Comparison of ENCODE assay signal across 16 cellular contexts in genomic region chr10:101512741-101513140, GRCh38.
DNase-seq lines count a peak whose midpoint lies in the region; ATAC-seq, FAIRE-seq and TF ChIP-seq lines count a peak whose summit lies in the region.
"Had no signal": no experiment of that assay in that cellular context is flagged by ENCODE, and none has a peak within 500 bp of the region (broad histone marks: within the 10 kb centered on the region; RNA-seq: fewer than 3 reads in every experiment).

No MANE protein-coding gene starts in this region.

- FAIRE-seq in bronchial epithelial cell (lab: Jason Lieb, UNC): no peak
- FAIRE-seq: A549 had no signal

- H3K36me3 ChIP-seq in bronchial epithelial cell (ENCODE audit: control insufficient read depth, insufficient read depth, low read length): no peaks in the 10 kb centered on the region

- peak; percentile 15 for DNase-seq in NCI-H2029 (lab: John Stamatoyannopoulos, UW)
- DNase-seq in NCI-H2029 treated with DMSO at 0.1 percent for 48 hours (lab: John Stamatoyannopoulos, UW): no peak
- DNase-seq in LHCN-M2 (ENCODE audit: low read depth): peak; percentile 52
- peak; percentile 64 for DNase-seq in bronchial epithelial cell (ENCODE audit: low read depth)
- DNase-seq in myocyte (ENCODE audit: low read depth): peak; percentile 63
- no peak for DNase-seq in middle frontal gyrus (ENCODE audit: extremely low spot score, low spot score)
- DNase-seq: activated gamma-delta T cell, foreskin melanocyte, H7, KG1, NCI-H187 treated with DMSO at 0.1 percent for 48 hours, nucleus accumbens had no signal

- no peaks in the 10 kb centered on the region for H3K27me3 ChIP-seq in bronchial epithelial cell (ENCODE audit: control insufficient read depth, insufficient read depth, low read length)
- H3K27me3 ChIP-seq: ascending aorta had no signal

- no peak for ATAC-seq in activated CD4-positive, CD25-positive, alpha-beta regulatory T cell treated with anti-CD3 and anti-CD28 coated beads, Interleukin-2, amount 50 U/mL, for 24 hours
- ATAC-seq in GM18519 (IDR thresholded peaks at IDR 0.05; ENCODE audit: low FRiP score, unreplicated experiment): no peak
- ATAC-seq: A549 had no signal

- no peak for TF ChIP-seq CTCF in bronchial epithelial cell (IDR thresholded peaks at IDR 0.05; ENCODE audit: insufficient read depth, low read length, severe bottlenecking)

- no peak overlapping the region for H3K4me3 ChIP-seq in bronchial epithelial cell (ENCODE audit: low read depth, low read length)
- H3K4me3 ChIP-seq: A549, ascending aorta had no signal

Comparison
In these comparisons a context has a peak if more than half of its experiments do, and no peak if none do; other contexts are left out.
1. DNase-seq: peak in NCI-H2029 (single experiment), LHCN-M2 (single experiment), bronchial epithelial cell (single experiment) and myocyte (single experiment); none in NCI-H2029 treated with DMSO at 0.1 percent for 48 hours (single experiment) and middle frontal gyrus (single experiment).